ENCODE assay signal across 20 cellular contexts in the genomic region with DNA sequence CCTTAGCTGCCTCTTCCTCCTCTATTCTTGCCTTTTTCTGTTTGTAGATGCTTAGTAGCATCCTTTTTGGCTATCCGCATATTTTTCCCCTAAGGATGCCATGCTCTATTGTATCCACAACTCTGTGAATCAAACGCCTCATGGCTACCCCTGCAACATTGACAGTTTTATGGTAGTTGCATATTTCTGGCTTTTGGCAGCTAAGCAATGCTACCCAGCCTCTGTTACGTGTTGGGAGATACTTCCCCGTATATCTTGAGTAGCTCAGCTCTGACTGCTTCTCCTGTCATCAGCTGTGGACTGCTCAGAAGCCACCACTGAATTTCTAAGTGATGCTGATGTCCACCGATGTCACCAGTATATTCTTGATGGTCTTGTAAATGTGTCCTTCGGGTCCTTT. TPM values are rescaled to one million over a fixed set of nuclear protein-coding genes. Genes with fewer than 3 reads are reported as not detected.
A peak's percentile ranks its signal among the peaks of the same experiment; 100 is the strongest.
DNase-seq lines count a peak whose midpoint lies in the region; ATAC-seq and TF ChIP-seq lines count a peak whose summit lies in the region.
"Had no signal": no experiment of that assay in that cellular context is flagged by ENCODE, and none has a peak within 500 bp of the region (broad histone marks: within the 10 kb centered on the region; RNA-seq: fewer than 3 reads in every experiment).

No MANE protein-coding gene starts in this region.

- H3K9me3 Mint-ChIP-seq in type B pancreatic cell = no peaks in the 10 kb centered on the region
- H3K9me3 Mint-ChIP-seq: CD8-positive, alpha-beta T cell had no signal

- peaks cover 22% of the 10 kb centered on the region for H3K4me1 Mint-ChIP-seq in type B pancreatic cell (ENCODE audit: unreplicated experiment)

- peaks cover 22% of the 10 kb centered on the region; the same call in 1 of the 2 replicates for H3K36me3 ChIP-seq in Karpas-422 (ENCODE audit: insufficient read depth, low read length)

- TF ChIP-seq CTCF in fibroblast of villous mesenchyme (IDR thresholded peaks at IDR 0.05; ENCODE audit: insufficient read depth, low read depth, low read length) = no peak
- TF ChIP-seq CTCF in type B pancreatic cell (conservative IDR thresholded peaks at IDR 0.05) = no peak

- H3K79me2 ChIP-seq in Karpas-422 (ENCODE audit: low read length) = peaks cover 84% of the 10 kb centered on the region

- peaks cover 9% of the 10 kb centered on the region for H3K36me3 Mint-ChIP-seq in type B pancreatic cell
- H3K36me3 Mint-ChIP-seq: CD8-positive, alpha-beta T cell had no signal

- H3K4me3 Mint-ChIP-seq in type B pancreatic cell = no peak overlapping the region
- H3K4me3 Mint-ChIP-seq: CD8-positive, alpha-beta T cell had no signal

- no peak overlapping the region for H3K27ac ChIP-seq in Karpas-422 (ENCODE audit: low read length)
- H3K27ac ChIP-seq: BLaER1 treated with 17β-estradiol and CSF1 and Interleukin-3, amounts not matched to agents 10 nM and 100 nM; SJCRH30 had no signal

- H3K27ac Mint-ChIP-seq in type B pancreatic cell = peak overlapping the region; percentile 31
- H3K27ac Mint-ChIP-seq: CD8-positive, alpha-beta T cell had no signal

- H3K9me2 ChIP-seq in Karpas-422 (replicated peaks; ENCODE audit: insufficient read depth, low read length) = no peaks in the 10 kb centered on the region

- H2AFZ ChIP-seq in Karpas-422 (ENCODE audit: low read length) = no peak overlapping the region

- no peak overlapping the region for H3K9ac ChIP-seq in Karpas-422 (ENCODE audit: low read length)

- H3K4me1 ChIP-seq in Karpas-422 (ENCODE audit: low read length) = peaks cover 28% of the 10 kb centered on the region
- H3K4me1 ChIP-seq: SJCRH30 had no signal

- no peak for ATAC-seq in HG03378 (IDR thresholded peaks at IDR 0.05; ENCODE audit: unreplicated experiment)
- ATAC-seq: CD8-positive, alpha-beta T cell had no signal

- no peaks in the 10 kb centered on the region for H3K27me3 ChIP-seq in Karpas-422 (ENCODE audit: low read length)
- H3K27me3 ChIP-seq: BLaER1 treated with 17β-estradiol and CSF1 and Interleukin-3, amounts not matched to agents 10 nM and 100 nM; SJCRH30 had no signal

- H4K20me1 ChIP-seq in Karpas-422 (ENCODE audit: insufficient read depth, low read depth, low read length) = peaks cover 12% of the 10 kb centered on the region; the same call in 1 of the 2 replicates

- no peaks in the 10 kb centered on the region for H3K9me3 ChIP-seq in Karpas-422 (ENCODE audit: low read length)
- H3K9me3 ChIP-seq: BLaER1 treated with 17β-estradiol and CSF1 and Interleukin-3, amounts not matched to agents 10 nM and 100 nM; SJCRH30 had no signal

- H3K4me3 ChIP-seq in Karpas-422 (ENCODE audit: low read length) = no peak overlapping the region
- H3K4me3 ChIP-seq in fibroblast of villous mesenchyme (ENCODE audit: low read depth, low read length) = no peak overlapping the region
- H3K4me3 ChIP-seq: BLaER1 treated with 17β-estradiol and CSF1 and Interleukin-3, amounts not matched to agents 10 nM and 100 nM; SJCRH30 had no signal

- H3K4me2 ChIP-seq in Karpas-422 (ENCODE audit: low read depth, low read length, poor library complexity, severe bottlenecking) = no peak overlapping the region

- DNase-seq in GM04504 (ENCODE audit: low read depth) (peak; percentile 44), Karpas-422 (peak; percentile 34), fibroblast of villous mesenchyme (ENCODE audit: low read depth) (peak; percentile 61), type B pancreatic cell (ENCODE audit: extremely low spot score, unreplicated experiment) (no peak), DMS53 treated with DMSO at 0.1 percent for 48 hours (lab: John Stamatoyannopoulos, UW; ENCODE audit: unreplicated experiment) (no peak), SW480 (ENCODE audit: low spot score) (no peak)
- DNase-seq: ACHN; CD8-positive, alpha-beta T cell; KG1; NCI-H1105; NCI-H146; NCI-H2029; NCI-H2227 treated with DMSO at 0.1 percent for 48 hours; NCI-H510A; NCI-H748 treated with DMSO at 0.1 percent for 48 hours; OCI-M1; SJCRH30 had no signal

- H3K27me3 Mint-ChIP-seq in type B pancreatic cell = no peaks in the 10 kb centered on the region

RNA-seq across cellular contexts. Expression of a gene that starts 15.1 kb away (rescaled TPM):
- 167 and 208 TPM in 2 replicates for total RNA-seq in Karpas-422 (2014; rRNA removed; shearing (Covaris generic); ENCODE audit: low replicate concordance)
- total RNA-seq in fibroblast of villous mesenchyme = 117 and 190 TPM in 2 replicates
- 190 and 287 TPM in 2 replicates for total RNA-seq in type B pancreatic cell (ENCODE audit: low replicate concordance)

RNA-seq across cellular contexts. Expression of a gene that starts 26.3 kb away (rescaled TPM):
- total RNA-seq in Karpas-422 (2014; rRNA removed; shearing (Covaris generic); ENCODE audit: low replicate concordance) = 44.0 and 123 TPM in 2 replicates
- total RNA-seq in fibroblast of villous mesenchyme (36.1 and 39.7 TPM in 2 replicates), type B pancreatic cell (ENCODE audit: low replicate concordance) (47.6 and 58.3 TPM in 2 replicates)

RNA-seq across cellular contexts. Expression of a gene that starts 33.0 kb away (rescaled TPM):
- total RNA-seq in Karpas-422 (2014; rRNA removed; shearing (Covaris generic); ENCODE audit: low replicate concordance) = 2.7 TPM in 1 of 2 replicates, not detected in the other
- total RNA-seq in fibroblast of villous mesenchyme (not detected in 2 replicates), type B pancreatic cell (ENCODE audit: low replicate concordance) (not detected in 2 replicates)
- total RNA-seq: CD8-positive, alpha-beta T cell; SJCRH30 had no signal

RNA-seq across cellular contexts. Expression of a gene that starts 33.8 kb away (rescaled TPM):
- total RNA-seq in Karpas-422 (2014; rRNA removed; shearing (Covaris generic); ENCODE audit: low replicate concordance) = 30.0 and 39.9 TPM in 2 replicates
- total RNA-seq in fibroblast of villous mesenchyme = 35.1 and 47.5 TPM in 2 replicates
- total RNA-seq in type B pancreatic cell (ENCODE audit: low replicate concordance) = 42.4 and 51.7 TPM in 2 replicates

RNA-seq across cellular contexts. Expression of a gene that starts 55.5 kb away (rescaled TPM):
- not detected in 2 replicates for total RNA-seq in Karpas-422 (2014; rRNA removed; shearing (Covaris generic); ENCODE audit: low replicate concordance)
- total RNA-seq in fibroblast of villous mesenchyme (not detected in 2 replicates), type B pancreatic cell (ENCODE audit: low replicate concordance) (0.29 and 2.1 TPM in 2 replicates)
- total RNA-seq: CD8-positive, alpha-beta T cell; HT1080; SJCRH30 had no signal

Comparison
In these comparisons a context has a peak if more than half of its experiments do, and no peak if none do; other contexts are left out.
1. DNase-seq: peak in GM04504 (single experiment), Karpas-422 (single experiment) and fibroblast of villous mesenchyme (single experiment); none in type B pancreatic cell (single experiment), DMS53 treated with DMSO at 0.1 percent for 48 hours (single experiment) and SW480 (single experiment).